In genomic region chr21:45534591-45535331, GRCh38 we compare ENCODE assay signal across 9 cellular contexts. TPM values are rescaled to one million over a fixed set of nuclear protein-coding genes. Genes with fewer than 3 reads are reported as not detected.
DNase-seq lines count a peak whose midpoint lies in the region; ATAC-seq and TF ChIP-seq lines count a peak whose summit lies in the region.
"Had no signal": no experiment of that assay in that cellular context is flagged by ENCODE, and none has a peak within 500 bp of the region (broad histone marks: within the 10 kb centered on the region; RNA-seq: fewer than 3 reads in every experiment).

No MANE protein-coding gene starts in this region.

- H3K36me3 ChIP-seq in BE2C, result peaks cover 67% of the 10 kb centered on the region
- H3K36me3 ChIP-seq in mucosa of descending colon (ENCODE audit: low read depth), result no peaks in the 10 kb centered on the region

- H3K9me3 ChIP-seq in BE2C (no peaks in the 10 kb centered on the region), mucosa of descending colon (no peaks in the 10 kb centered on the region)

- H3K27me3 ChIP-seq in BE2C, result no peaks in the 10 kb centered on the region
- H3K27me3 ChIP-seq: foreskin keratinocyte had no signal

- H3K4me1 ChIP-seq in BE2C (peaks cover 12% of the 10 kb centered on the region), mucosa of descending colon (ENCODE audit: low read depth) (peaks cover 24% of the 10 kb centered on the region)
- H3K4me1 ChIP-seq: foreskin keratinocyte had no signal

- TF ChIP-seq CTCF in BE2C (IDR thresholded peaks at IDR 0.05; ENCODE audit: low read depth, low read length), result no peak
- no peak for TF ChIP-seq CTCF in fibroblast of pulmonary artery (IDR thresholded peaks at IDR 0.05; ENCODE audit: low read length, missing control alignments)
- TF ChIP-seq CTCF in mucosa of descending colon (IDR thresholded peaks at IDR 0.05), result no peak
- no peak for TF ChIP-seq CTCF in GM10266 (IDR thresholded peaks at IDR 0.05; ENCODE audit: control insufficient read depth, insufficient read depth, low read depth, missing control alignments)

- DNase-seq in BE2C (peak; percentile 77), NCI-H2171 treated with DMSO at 0.1 percent for 48 hours (lab: John Stamatoyannopoulos, UW) (peak; percentile 66), fibroblast of pulmonary artery (ENCODE audit: low read depth) (peak; percentile 23), mucosa of descending colon (peak; percentile 82 to 87 (median 86)), posterior vena cava (ENCODE audit: low spot score) (no peak), GM10266 (ENCODE audit: extremely low spot score) (no peak), NCI-H2081 treated with DMSO at 0.1 percent for 48 hours (lab: John Stamatoyannopoulos, UW) (no peak), superior temporal gyrus (ENCODE audit: extremely low spot score) (no peak)
- DNase-seq: foreskin keratinocyte had no signal

- peak; percentile 68 for ATAC-seq in mucosa of descending colon
- ATAC-seq: foreskin keratinocyte had no signal

- intact Hi-C loops in mucosa of descending colon (cut with DNase I, micrococcal nuclease), result no loop called here
- intact Hi-C loops in posterior vena cava (cut with DNase I), result no loop called here

- no peak overlapping the region for H3K4me3 ChIP-seq in BE2C (ENCODE audit: low read depth, low read length)
- no peak overlapping the region for H3K4me3 ChIP-seq in fibroblast of pulmonary artery (replicated peaks; ENCODE audit: low read depth, low read length)
- no peak overlapping the region for H3K4me3 ChIP-seq in mucosa of descending colon

RNA-seq across cellular contexts. Expression of gene SLC19A1, which starts 7.5 kb away (rescaled TPM):
- 63.1 TPM for polyA plus RNA-seq in BE2C (2012; ENCODE audit: insufficient read depth, insufficient read length, low read depth)
- total RNA-seq in mucosa of descending colon (10 to 100 TPM; 12.6 to 22.8 (median 12.7) TPM), posterior vena cava (1 to 10 TPM; 4.5 to 6.5 TPM)

Comparison
In these comparisons a context has a peak if more than half of its experiments do, and no peak if none do; other contexts are left out.
1. DNase-seq: peak in BE2C (single experiment), NCI-H2171 treated with DMSO at 0.1 percent for 48 hours (single experiment), fibroblast of pulmonary artery (single experiment) and mucosa of descending colon (3 of 3); none in posterior vena cava (single experiment), GM10266 (single experiment), NCI-H2081 treated with DMSO at 0.1 percent for 48 hours (single experiment) and superior temporal gyrus (single experiment).